1 cellular context compared by ENCODE assay signal in the genomic region with DNA sequence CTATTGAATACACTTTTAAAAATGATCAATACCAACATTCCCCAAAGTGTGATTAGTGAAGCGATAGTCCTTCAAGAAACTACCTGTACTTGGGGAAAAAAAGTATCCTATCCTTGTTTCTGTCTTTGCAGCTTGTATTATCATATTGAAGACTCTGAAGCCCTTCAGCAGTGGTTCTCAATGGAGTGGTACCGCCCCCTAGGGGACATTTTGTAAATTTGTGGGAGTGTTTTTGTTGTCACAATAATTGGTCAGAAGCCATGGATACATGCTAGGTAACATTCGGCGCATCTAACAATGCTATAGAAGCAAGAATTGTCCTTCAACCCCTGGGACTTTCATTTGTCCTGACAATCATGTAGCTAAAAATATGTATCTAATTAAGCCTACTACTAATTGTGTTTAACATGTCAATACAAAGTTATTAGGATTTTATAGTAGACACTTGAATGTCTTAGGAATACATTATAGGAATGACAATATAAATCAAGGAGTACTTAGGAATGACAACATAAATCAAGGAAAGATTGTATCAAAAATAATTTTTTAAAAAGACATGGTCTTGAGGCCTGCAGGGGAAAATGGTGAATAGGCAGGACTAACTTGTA.
TF ChIP-seq lines count a peak whose summit lies in the region.

No MANE protein-coding gene starts in this region.

TF ChIP-seq in H1, 55 proteins besides CTCF, POLR2A, EP300 and RAD21 (continued from another document):
- TF ChIP-seq TCF12 (IDR thresholded peaks at IDR 0.05; ENCODE audit: low read depth, low read length) (no peak), TAF7 (optimal IDR thresholded peaks at IDR 0.05; ENCODE audit: borderline replicate concordance, low read depth, low read length) (no peak), CHD2 (IDR thresholded peaks at IDR 0.05; ENCODE audit: low read length) (no peak), KDM1A (IDR thresholded peaks at IDR 0.05; ENCODE audit: borderline replicate concordance, low read length) (no peak), RFX5 (IDR thresholded peaks at IDR 0.05; ENCODE audit: borderline replicate concordance, low read depth, low read length) (no peak), PHF8 (conservative IDR thresholded peaks at IDR 0.05; ENCODE audit: low read depth, low read length) (no peak), EZH2 (IDR thresholded peaks at IDR 0.05; ENCODE audit: low read depth, low read length, severe bottlenecking) (no peak), RBBP5 (IDR thresholded peaks at IDR 0.05; ENCODE audit: borderline replicate concordance, low read depth, low read length) (no peak), SIX5 (IDR thresholded peaks at IDR 0.05; ENCODE audit: low read depth, low read length) (no peak), JUND (IDR thresholded peaks at IDR 0.05; ENCODE audit: low read length) (no peak), TEAD4 (IDR thresholded peaks at IDR 0.05; ENCODE audit: low read depth, low read length) (no peak), CHD1 (IDR thresholded peaks at IDR 0.05; ENCODE audit: low read depth, low read length) (no peak), BACH1 (IDR thresholded peaks at IDR 0.05; ENCODE audit: low read length) (no peak), CEBPB (IDR thresholded peaks at IDR 0.05; ENCODE audit: low read depth, low read length) (no peak), ZNF274 (IDR thresholded peaks at IDR 0.05; ENCODE audit: borderline replicate concordance, extremely low read depth, low read length) (no peak)
